Comparison of ENCODE assay signal across 23 cellular contexts in the genomic region with DNA sequence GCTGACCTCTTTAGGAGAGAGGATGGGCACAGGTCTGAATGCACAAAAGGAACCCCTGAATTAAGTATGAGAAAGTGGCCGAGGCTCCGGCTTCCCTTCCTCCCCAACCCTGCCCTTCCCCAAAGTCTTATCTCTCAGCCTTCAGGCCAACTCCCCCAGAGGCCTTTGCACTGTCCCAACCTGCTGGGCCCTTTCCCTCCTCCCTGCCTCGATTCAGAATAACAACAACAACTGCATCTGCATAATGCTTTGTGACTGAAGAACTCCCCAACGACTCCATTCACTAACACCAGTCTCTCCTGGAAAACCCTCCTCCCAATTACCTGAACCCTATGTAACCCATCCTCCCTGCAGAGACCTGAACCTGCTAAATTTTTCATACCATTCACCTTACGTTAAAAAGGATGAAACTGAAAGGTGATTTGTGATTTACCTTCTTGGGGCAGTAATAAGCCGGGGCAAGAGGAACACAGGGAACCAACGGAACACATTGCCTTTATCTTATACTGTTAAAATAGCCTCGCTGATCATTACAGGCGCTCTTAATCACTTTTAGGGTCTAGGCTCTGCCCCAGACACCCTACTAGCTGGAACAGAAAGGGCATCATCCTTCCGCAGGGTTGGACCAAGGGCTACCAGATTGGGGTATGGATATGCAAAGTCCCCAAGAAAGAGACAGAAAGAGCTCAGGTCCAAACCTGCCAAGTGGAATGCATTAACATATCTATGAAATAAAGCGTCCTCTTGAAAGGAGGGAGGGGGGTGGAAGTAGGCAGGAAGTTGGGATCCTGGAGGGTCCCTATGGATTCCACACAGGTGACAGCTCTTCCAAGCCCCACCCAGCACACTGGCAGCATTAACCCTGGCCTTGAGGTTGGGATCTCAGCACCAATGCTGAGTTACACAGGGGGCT. TPM values are rescaled to one million over a fixed set of nuclear protein-coding genes. Genes with fewer than 3 reads are reported as not detected.
DNase-seq lines count a peak whose midpoint lies in the region; ATAC-seq and FAIRE-seq lines count a peak whose summit lies in the region.
"Had no signal": no experiment of that assay in that cellular context is flagged by ENCODE, and none has a peak within 500 bp of the region (broad histone marks: within the 10 kb centered on the region; RNA-seq: fewer than 3 reads in every experiment).

No MANE protein-coding gene starts in this region.

- H3K27ac Mint-ChIP-seq in activated naive CD8-positive, alpha-beta T cell treated with anti-CD3 and anti-CD28 coated beads, Interleukin-2, amount 10 ng/mL, durations not matched to agents 7 days and 5 days, result peak overlapping the region; percentile 19
- H3K27ac Mint-ChIP-seq in activated naive CD8-positive, alpha-beta T cell treated with anti-CD3 and anti-CD28 coated beads, Interleukin-2, amount 50 U/mL, for 24 hours, result no peak overlapping the region
- peak overlapping the region; percentile 30 to 66 for H3K27ac Mint-ChIP-seq in T-cell
- peak overlapping the region; percentile 65 for H3K27ac Mint-ChIP-seq in stimulated activated naive B cell treated with anti-CD40 and anti-IgM and Interleukin-4, amounts not matched to agents 10 μg/mL and 1 μg/mL and 100 μg/mL, for 72 hours
- H3K27ac Mint-ChIP-seq: activated T-helper 2 cell treated with anti-CD3 and anti-CD28 coated beads, Interferon-gamma antibody, Interleukin-2, Interleukin-4, amounts not matched to agents 10 μg/mL and 5 μg/mL and 100 μg/mL, durations not matched to agents 14 hours and 24 hours and 36 hours had no signal

- H3K27me3 Mint-ChIP-seq in activated naive CD8-positive, alpha-beta T cell treated with anti-CD3 and anti-CD28 coated beads, Interleukin-2, amount 10 ng/mL, durations not matched to agents 7 days and 5 days, result no peaks in the 10 kb centered on the region
- H3K27me3 Mint-ChIP-seq in activated naive CD8-positive, alpha-beta T cell treated with anti-CD3 and anti-CD28 coated beads, Interleukin-2, amount 50 U/mL, for 24 hours, result no peaks in the 10 kb centered on the region
- no peaks in the 10 kb centered on the region for H3K27me3 Mint-ChIP-seq in T-cell
- no peaks in the 10 kb centered on the region for H3K27me3 Mint-ChIP-seq in stimulated activated naive B cell treated with anti-CD40 and anti-IgM and Interleukin-4, amounts not matched to agents 10 μg/mL and 1 μg/mL and 100 μg/mL, for 72 hours
- H3K27me3 Mint-ChIP-seq: stimulated activated memory B cell treated with anti-CD40 and anti-IgM and Interleukin-4, amounts not matched to agents 10 μg/mL and 1 μg/mL and 100 μg/mL, for 72 hours had no signal

- POLR2A ChIA-PET in activated naive CD8-positive, alpha-beta T cell treated with anti-CD3 and anti-CD28 coated beads, Interleukin-2, amount 10 ng/mL, durations not matched to agents 7 days and 5 days (lab: Charles Lee), result interaction anchor here (0.6 to 0.7 kb wide), 2 partner anchors 12 to 40 kb away, joined by 3 to 4 read pairs; no protein-coding TSS in a partner anchor
- POLR2A ChIA-PET in T-cell (lab: Charles Lee), result no interaction called here

- CTCF ChIA-PET in T-cell (lab: Charles Lee), result interaction anchor here in 1 of 2 donors (0.7 kb wide), 1 partner anchor 13 kb away, joined by 5 read pairs; no protein-coding TSS in a partner anchor

- FAIRE-seq in HTR-8/SVneo (lab: Jason Lieb, UNC), result no peak
- FAIRE-seq: D721Med, urothelium cell line had no signal

- H3K9me3 Mint-ChIP-seq in activated naive CD8-positive, alpha-beta T cell treated with anti-CD3 and anti-CD28 coated beads, Interleukin-2, amount 10 ng/mL, durations not matched to agents 7 days and 5 days, result peaks cover 3% of the 10 kb centered on the region
- H3K9me3 Mint-ChIP-seq in activated naive CD8-positive, alpha-beta T cell treated with anti-CD3 and anti-CD28 coated beads, Interleukin-2, amount 50 U/mL, for 24 hours, result no peaks in the 10 kb centered on the region
- H3K9me3 Mint-ChIP-seq in T-cell, result peaks cover 0 to 4% (median 0%) of the 10 kb centered on the region in 3 donors
- peaks cover 0 to 6% of the 10 kb centered on the region in 2 donors for H3K9me3 Mint-ChIP-seq in stimulated activated naive B cell treated with anti-CD40 and anti-IgM and Interleukin-4, amounts not matched to agents 10 μg/mL and 1 μg/mL and 100 μg/mL, for 72 hours
- H3K9me3 Mint-ChIP-seq: stimulated activated memory B cell treated with anti-CD40 and anti-IgM and Interleukin-4, amounts not matched to agents 10 μg/mL and 1 μg/mL and 100 μg/mL, for 72 hours had no signal

- H3K4me1 Mint-ChIP-seq in activated naive CD8-positive, alpha-beta T cell treated with anti-CD3 and anti-CD28 coated beads, Interleukin-2, amount 10 ng/mL, durations not matched to agents 7 days and 5 days, result peaks cover 32% of the 10 kb centered on the region
- H3K4me1 Mint-ChIP-seq in activated naive CD8-positive, alpha-beta T cell treated with anti-CD3 and anti-CD28 coated beads, Interleukin-2, amount 50 U/mL, for 24 hours, result peaks cover 54% of the 10 kb centered on the region
- H3K4me1 Mint-ChIP-seq in T-cell, result peaks cover 61 to 68% (median 68%) of the 10 kb centered on the region in 3 donors
- peaks cover 34 to 74% of the 10 kb centered on the region in 2 donors for H3K4me1 Mint-ChIP-seq in stimulated activated naive B cell treated with anti-CD40 and anti-IgM and Interleukin-4, amounts not matched to agents 10 μg/mL and 1 μg/mL and 100 μg/mL, for 72 hours

- no peak for ATAC-seq in activated naive CD8-positive, alpha-beta T cell treated with anti-CD3 and anti-CD28 coated beads, Interleukin-2, amount 10 ng/mL, durations not matched to agents 7 days and 5 days (ENCODE audit: low read depth)
- ATAC-seq in activated naive CD8-positive, alpha-beta T cell treated with anti-CD3 and anti-CD28 coated beads, Interleukin-2, amount 50 U/mL, for 24 hours, result no peak
- no peak for ATAC-seq in T-cell (replicated peaks in 1 of 4)
- ATAC-seq in stimulated activated naive B cell treated with anti-CD40 and anti-IgM and Interleukin-4, amounts not matched to agents 10 μg/mL and 1 μg/mL and 100 μg/mL, for 72 hours (replicated peaks), result no peak
- ATAC-seq: lower lobe of right lung; stimulated activated memory B cell treated with anti-CD40 and anti-IgM and Interleukin-4, amounts not matched to agents 10 μg/mL and 1 μg/mL and 100 μg/mL, for 72 hours had no signal

- peaks cover 27% of the 10 kb centered on the region for H3K36me3 Mint-ChIP-seq in activated naive CD8-positive, alpha-beta T cell treated with anti-CD3 and anti-CD28 coated beads, Interleukin-2, amount 10 ng/mL, durations not matched to agents 7 days and 5 days
- peaks cover 18% of the 10 kb centered on the region for H3K36me3 Mint-ChIP-seq in activated naive CD8-positive, alpha-beta T cell treated with anti-CD3 and anti-CD28 coated beads, Interleukin-2, amount 50 U/mL, for 24 hours (ENCODE audit: low read depth)
- peaks cover 7% of the 10 kb centered on the region for H3K36me3 Mint-ChIP-seq in T-cell
- H3K36me3 Mint-ChIP-seq in stimulated activated naive B cell treated with anti-CD40 and anti-IgM and Interleukin-4, amounts not matched to agents 10 μg/mL and 1 μg/mL and 100 μg/mL, for 72 hours, result peaks cover 20 to 28% of the 10 kb centered on the region in 2 donors

- H3K4me3 Mint-ChIP-seq in activated naive CD8-positive, alpha-beta T cell treated with anti-CD3 and anti-CD28 coated beads, Interleukin-2, amount 10 ng/mL, durations not matched to agents 7 days and 5 days, result no peak overlapping the region
- H3K4me3 Mint-ChIP-seq in activated naive CD8-positive, alpha-beta T cell treated with anti-CD3 and anti-CD28 coated beads, Interleukin-2, amount 50 U/mL, for 24 hours, result no peak overlapping the region
- H3K4me3 Mint-ChIP-seq in T-cell, result no peak overlapping the region
- no peak overlapping the region for H3K4me3 Mint-ChIP-seq in stimulated activated naive B cell treated with anti-CD40 and anti-IgM and Interleukin-4, amounts not matched to agents 10 μg/mL and 1 μg/mL and 100 μg/mL, for 72 hours
- H3K4me3 Mint-ChIP-seq: stimulated activated memory B cell treated with anti-CD40 and anti-IgM and Interleukin-4, amounts not matched to agents 10 μg/mL and 1 μg/mL and 100 μg/mL, for 72 hours had no signal

- no peak for DNase-seq in activated naive CD8-positive, alpha-beta T cell treated with anti-CD3 and anti-CD28 coated beads, Interleukin-2, amount 10 ng/mL, durations not matched to agents 7 days and 5 days
- no peak for DNase-seq in activated naive CD8-positive, alpha-beta T cell treated with anti-CD3 and anti-CD28 coated beads, Interleukin-2, amount 50 U/mL, for 24 hours
- DNase-seq in T-cell, result no peak
- peak; percentile 93 for DNase-seq in iPS DF 4.7 (ENCODE audit: extremely low read depth, low spot score)
- no peak for DNase-seq in stimulated activated naive B cell treated with anti-CD40 and anti-IgM and Interleukin-4, amounts not matched to agents 10 μg/mL and 1 μg/mL and 100 μg/mL, for 72 hours
- no peak for DNase-seq in activated effector memory CD4-positive, alpha-beta T cell treated with Interleukin-2 at 50 U/mL for 16 hours
- no peak for DNase-seq in cortex of kidney (lab: John Stamatoyannopoulos, UW)
- DNase-seq in HTR-8/SVneo (ENCODE audit: insufficient read length, low spot score), result no peak
- DNase-seq: activated CD4-positive, alpha-beta T cell treated with anti-CD3 and anti-CD28 coated beads, Interleukin-2, amount 50 U/mL, for 1 hour; activated CD8-positive, alpha-beta memory T cell treated with anti-CD3 and anti-CD28 coated beads, Interleukin-2, amount 50 U/mL, for 4 hours; colonic mucosa; HCEC 1CT; Karpas-422; lower lobe of right lung; NCI-H187; PC-9; SHP77 treated with DMSO at 0.1 percent for 48 hours; stimulated activated CD4-positive, alpha-beta T cell treated with anti-CD3 and anti-CD28 coated beads, Interleukin-1b, Interleukin-23, amount 100 ng/mL, for 48 hours; T-helper 1 cell had no signal

RNA-seq across cellular contexts. Expression of gene FOXN3, which starts 24.2 kb away (rescaled TPM):
- 100 to 1,000 TPM; 101 to 102 TPM for total RNA-seq in activated naive CD8-positive, alpha-beta T cell treated with anti-CD3 and anti-CD28 coated beads, Interleukin-2, amount 10 ng/mL, durations not matched to agents 7 days and 5 days
- total RNA-seq in T-cell, result 100 to 1,000 TPM in 3 of 5 donors, 10 to 100 TPM in 2; 92.8 to 176 (median 103) TPM
